13 cellular contexts compared by ENCODE assay signal in genomic region chr1:15343729-15344128, GRCh38.
DNase-seq lines count a peak whose midpoint lies in the region; ATAC-seq and TF ChIP-seq lines count a peak whose summit lies in the region.
"Had no signal": no experiment of that assay in that cellular context is flagged by ENCODE, and none has a peak within 500 bp of the region (broad histone marks: within the 10 kb centered on the region; RNA-seq: fewer than 3 reads in every experiment).

No MANE protein-coding gene starts in this region.

- H3K4me1 Mint-ChIP-seq in CD14-positive monocyte (peaks cover 66% of the 10 kb centered on the region), nephron (peaks cover 16% of the 10 kb centered on the region)
- peaks cover 64 to 77% of the 10 kb centered on the region in 2 donors for H3K4me1 Mint-ChIP-seq in effector memory CD8-positive, alpha-beta T cell (ENCODE audit: low read depth in 2 of 2)

- H3K9me3 Mint-ChIP-seq in CD14-positive monocyte: peaks cover 0 to 2% (median 0%) of the 10 kb centered on the region in 7 donors
- peaks cover 2 to 8% of the 10 kb centered on the region in 2 donors for H3K9me3 Mint-ChIP-seq in effector memory CD8-positive, alpha-beta T cell
- peaks cover 3% of the 10 kb centered on the region for H3K9me3 Mint-ChIP-seq in nephron
- H3K9me3 Mint-ChIP-seq: stimulated activated memory B cell treated with anti-CD40 and anti-IgM and Interleukin-4, amounts not matched to agents 10 μg/mL and 1 μg/mL and 100 μg/mL, for 72 hours had no signal

- peak overlapping the region; percentile 48 to 62 for H3K4me3 Mint-ChIP-seq in CD14-positive monocyte
- H3K4me3 Mint-ChIP-seq in effector memory CD8-positive, alpha-beta T cell: peak overlapping the region; percentile 74 to 82
- H3K4me3 Mint-ChIP-seq in nephron: peak overlapping the region in 1 of 3 experiments; percentile 49
- H3K4me3 Mint-ChIP-seq: stimulated activated memory B cell treated with anti-CD40 and anti-IgM and Interleukin-4, amounts not matched to agents 10 μg/mL and 1 μg/mL and 100 μg/mL, for 72 hours had no signal

- H3K27me3 Mint-ChIP-seq in CD14-positive monocyte (ENCODE audit: low read depth in 3 of 3): peaks cover 2 to 15% (median 4%) of the 10 kb centered on the region in 3 donors
- no peaks in the 10 kb centered on the region for H3K27me3 Mint-ChIP-seq in effector memory CD8-positive, alpha-beta T cell
- H3K27me3 Mint-ChIP-seq in nephron (ENCODE audit: low read depth): peaks cover 9% of the 10 kb centered on the region

- H3K27ac Mint-ChIP-seq in CD14-positive monocyte (peak overlapping the region in 6 of 7 donors; percentile 38 to 74 (median 67)), nephron (peak overlapping the region; percentile 14 to 89 (median 84))
- peak overlapping the region; percentile 90 to 94 for H3K27ac Mint-ChIP-seq in effector memory CD8-positive, alpha-beta T cell
- H3K27ac Mint-ChIP-seq: stimulated activated memory B cell treated with anti-CD40 and anti-IgM and Interleukin-4, amounts not matched to agents 10 μg/mL and 1 μg/mL and 100 μg/mL, for 72 hours had no signal

- no peak for TF ChIP-seq CTCF in CD14-positive monocyte (IDR thresholded peaks at IDR 0.05)
- TF ChIP-seq CTCF in nephron (IDR thresholded peaks at IDR 0.05; ENCODE audit: unreplicated experiment in 3 of 3): no peak

- ATAC-seq in effector memory CD8-positive, alpha-beta T cell (replicated peaks): no peak
- ATAC-seq in GM21717 (IDR thresholded peaks at IDR 0.05; ENCODE audit: unreplicated experiment): no peak
- ATAC-seq in HG02870 (IDR thresholded peaks at IDR 0.05; ENCODE audit: unreplicated experiment): no peak
- ATAC-seq: gastrocnemius medialis; stimulated activated memory B cell treated with anti-CD40 and anti-IgM and Interleukin-4, amounts not matched to agents 10 μg/mL and 1 μg/mL and 100 μg/mL, for 72 hours had no signal

- DNase-seq in CD14-positive monocyte (ENCODE audit: low spot score) (no peak), NCI-H1105 (lab: John Stamatoyannopoulos, UW) (peak; percentile 4), OCI-M2 (lab: John Stamatoyannopoulos, UW; ENCODE audit: unreplicated experiment) (no peak)
- DNase-seq in effector memory CD8-positive, alpha-beta T cell: no peak
- DNase-seq in activated T-cell treated with anti-CD3 and anti-CD28 coated beads, Interleukin-2, amount 50 U/mL, for 1 hour: no peak
- DNase-seq: activated CD8-positive, alpha-beta memory T cell treated with anti-CD3 and anti-CD28 coated beads, Interleukin-2, amount 50 U/mL, for 4 hours; gastrocnemius medialis; midbrain; SK-N-SH had no signal

- peaks cover 4 to 6% of the 10 kb centered on the region in 2 donors for H3K36me3 Mint-ChIP-seq in CD14-positive monocyte
- H3K36me3 Mint-ChIP-seq in effector memory CD8-positive, alpha-beta T cell (ENCODE audit: insufficient read depth): peaks cover 2% of the 10 kb centered on the region
- no peaks in the 10 kb centered on the region for H3K36me3 Mint-ChIP-seq in nephron (ENCODE audit: low read depth)
- H3K36me3 Mint-ChIP-seq: stimulated activated memory B cell treated with anti-CD40 and anti-IgM and Interleukin-4, amounts not matched to agents 10 μg/mL and 1 μg/mL and 100 μg/mL, for 72 hours had no signal

- intact Hi-C loops in CD14-positive monocyte (cut with micrococcal nuclease): loop anchor here in 1 of 2 donors (5.0 kb wide), 1 partner anchor 89 kb away; no protein-coding TSS in a partner anchor
